Comparison of ENCODE assay signal across 8 cellular contexts in the genomic region with DNA sequence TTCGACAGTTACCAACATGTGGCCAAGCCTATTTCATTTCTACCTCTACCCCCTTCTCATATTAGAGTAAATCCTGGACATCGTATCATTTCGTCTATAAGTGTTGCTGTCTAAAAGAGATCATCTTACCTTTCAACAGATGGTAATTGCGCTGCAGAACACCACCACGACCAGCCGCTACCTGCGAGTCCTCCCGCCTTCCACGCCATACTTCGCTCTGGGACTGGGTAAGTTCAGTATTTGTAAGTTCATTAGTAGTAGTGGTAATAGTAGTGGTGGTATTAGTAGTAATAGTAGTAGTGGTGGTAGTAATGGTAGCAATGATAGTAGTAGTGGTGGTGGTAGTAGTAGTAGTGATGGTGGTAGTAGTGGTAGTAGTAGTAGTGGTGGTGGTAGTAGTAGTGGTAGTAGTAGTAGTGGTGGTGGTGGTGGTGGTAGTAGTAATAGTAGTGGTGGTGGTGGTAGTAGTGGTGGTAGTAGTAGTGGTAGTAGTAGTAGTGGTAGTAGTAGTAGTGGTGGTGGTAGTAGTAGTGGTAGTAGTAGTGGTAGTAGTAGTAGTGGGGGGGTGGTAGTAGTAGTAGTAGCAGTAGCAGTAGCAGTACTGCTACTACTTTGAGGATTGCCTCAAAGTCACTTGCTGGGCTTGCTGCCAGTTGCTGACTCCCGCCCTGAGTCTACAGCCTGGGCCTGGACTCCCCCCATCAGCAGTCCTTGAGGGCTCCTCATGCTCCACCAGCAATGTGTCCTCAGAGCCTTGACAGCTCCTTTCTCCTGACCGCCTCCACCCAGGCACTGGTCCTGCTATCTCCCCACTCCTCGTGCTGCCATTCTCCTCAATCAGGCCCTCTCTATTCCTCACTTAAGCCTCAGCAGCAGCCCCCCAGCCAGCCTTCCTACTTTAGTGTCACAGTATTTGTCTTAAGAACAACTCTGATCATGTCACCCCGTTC. TPM values are rescaled to one million over a fixed set of nuclear protein-coding genes. Genes with fewer than 3 reads are reported as not detected.
DNase-seq lines count a peak whose midpoint lies in the region; ATAC-seq lines count a peak whose summit lies in the region.

No MANE protein-coding gene starts in this region.

- POLR2A ChIA-PET in T-cell (lab: Charles Lee) = no interaction called here

- H3K27ac Mint-ChIP-seq in T-cell = peak overlapping the region; percentile 79 to 85
- H3K27ac Mint-ChIP-seq in stimulated activated effector memory CD8-positive, alpha-beta T cell treated with anti-CD3 and anti-CD28 coated beads, Interleukin-12 subunit alpha, Interleukin-12 subunit beta, amount 100 ng/mL, for 72 hours = peak overlapping the region; percentile 58

- peak overlapping the region in 1 of 3 donors; percentile 39 for H3K4me3 Mint-ChIP-seq in T-cell
- no peak overlapping the region for H3K4me3 Mint-ChIP-seq in stimulated activated effector memory CD8-positive, alpha-beta T cell treated with anti-CD3 and anti-CD28 coated beads, Interleukin-12 subunit alpha, Interleukin-12 subunit beta, amount 100 ng/mL, for 72 hours

- DNase-seq in activated CD4-positive, CD25-positive, alpha-beta regulatory T cell (lab: John Stamatoyannopoulos, UW) = no peak
- DNase-seq in T-cell (peak in 30 of 34 experiments; percentile 8 to 61 (median 38)), fibroblast of peridontal ligament (ENCODE audit: extremely low read depth) (peak; percentile 15), T1000 (lab: John Stamatoyannopoulos, UW) (no peak)
- no peak for DNase-seq in stimulated activated effector memory CD8-positive, alpha-beta T cell treated with anti-CD3 and anti-CD28 coated beads, Interleukin-12 subunit alpha, Interleukin-12 subunit beta, amount 100 ng/mL, for 72 hours (ENCODE audit: low spot score in 2 of 2)

- H3K27me3 Mint-ChIP-seq in T-cell = no peaks in the 10 kb centered on the region

- ATAC-seq in activated CD4-positive, CD25-positive, alpha-beta regulatory T cell treated with anti-CD3 and anti-CD28 coated beads, Interleukin-2, amount 50 U/mL, for 24 hours = peak; percentile 38 to 50
- peak in 2 of 4 experiments; percentile 65 to 68 for ATAC-seq in T-cell (replicated peaks in 1 of 4)
- peak; percentile 66 for ATAC-seq in stimulated activated effector memory CD8-positive, alpha-beta T cell treated with anti-CD3 and anti-CD28 coated beads, Interleukin-12 subunit alpha, Interleukin-12 subunit beta, amount 100 ng/mL, for 72 hours
- no peak for ATAC-seq in GM18868 (IDR thresholded peaks at IDR 0.05; ENCODE audit: unreplicated experiment)
- ATAC-seq in HG03439 (IDR thresholded peaks at IDR 0.05; ENCODE audit: unreplicated experiment) = no peak

- H3K4me1 Mint-ChIP-seq in T-cell = peaks cover 0 to 13% (median 3%) of the 10 kb centered on the region in 3 donors
- H3K4me1 Mint-ChIP-seq in stimulated activated effector memory CD8-positive, alpha-beta T cell treated with anti-CD3 and anti-CD28 coated beads, Interleukin-12 subunit alpha, Interleukin-12 subunit beta, amount 100 ng/mL, for 72 hours = no peaks in the 10 kb centered on the region

- H3K9me3 Mint-ChIP-seq in T-cell = peaks cover 6 to 14% (median 7%) of the 10 kb centered on the region in 3 donors
- peaks cover 8% of the 10 kb centered on the region for H3K9me3 Mint-ChIP-seq in stimulated activated effector memory CD8-positive, alpha-beta T cell treated with anti-CD3 and anti-CD28 coated beads, Interleukin-12 subunit alpha, Interleukin-12 subunit beta, amount 100 ng/mL, for 72 hours

- H3K36me3 Mint-ChIP-seq in T-cell = peaks cover 8% of the 10 kb centered on the region
- H3K36me3 Mint-ChIP-seq in stimulated activated effector memory CD8-positive, alpha-beta T cell treated with anti-CD3 and anti-CD28 coated beads, Interleukin-12 subunit alpha, Interleukin-12 subunit beta, amount 100 ng/mL, for 72 hours = peaks cover 18% of the 10 kb centered on the region

- CTCF ChIA-PET in T-cell (lab: Charles Lee) = no interaction called here

RNA-seq across cellular contexts. Expression of gene DLEC1, which starts 45.3 kb away (rescaled TPM):
- total RNA-seq in T-cell = 10 to 100 TPM in 3 of 5 donors, 1 to 10 TPM in 2; 4.7 to 21.7 (median 17.8) TPM

RNA-seq across cellular contexts. Expression of gene ACAA1, which starts 52.6 kb away (rescaled TPM):
- 10 to 100 TPM; 70.7 to 97.1 (median 90.8) TPM for total RNA-seq in T-cell

RNA-seq across cellular contexts. Expression of gene MYD88, which starts 54.2 kb away (rescaled TPM):
- 10 to 100 TPM; 32.4 to 68.5 (median 56.6) TPM for total RNA-seq in T-cell

RNA-seq across cellular contexts. Expression of gene PLCD1, which starts 54.9 kb away (rescaled TPM):
- total RNA-seq in T-cell = 10 to 100 TPM; 31.3 to 91.0 (median 75.7) TPM

Comparison
In these comparisons a context has a peak if more than half of its experiments do, and no peak if none do; other contexts are left out.
1. ATAC-seq: peak in activated CD4-positive, CD25-positive, alpha-beta regulatory T cell treated with anti-CD3 and anti-CD28 coated beads, Interleukin-2, amount 50 U/mL, for 24 hours (2 of 2) and stimulated activated effector memory CD8-positive, alpha-beta T cell treated with anti-CD3 and anti-CD28 coated beads, Interleukin-12 subunit alpha, Interleukin-12 subunit beta, amount 100 ng/mL, for 72 hours (single experiment); none in GM18868 (single experiment) and HG03439 (single experiment).
2. DNase-seq: peak in T-cell (30 of 34) and fibroblast of peridontal ligament (single experiment); none in activated CD4-positive, CD25-positive, alpha-beta regulatory T cell (0 of 4), stimulated activated effector memory CD8-positive, alpha-beta T cell treated with anti-CD3 and anti-CD28 coated beads, Interleukin-12 subunit alpha, Interleukin-12 subunit beta, amount 100 ng/mL, for 72 hours (0 of 2) and T1000 (single experiment).